In genomic region chr3:141556034-141556433, GRCh38 we compare ENCODE assay signal across 1 cellular context.
TF ChIP-seq lines count a peak whose summit lies in the region.

No MANE protein-coding gene starts in this region.

TF ChIP-seq in IMR-90, 13 proteins besides CTCF, POLR2A, EP300 and RAD21:
- 0 out of 2 replicates have a peak, but pooled peaks have one; percentile 26 for TF ChIP-seq CEBPB (IDR thresholded peaks at IDR 0.05; ENCODE audit: low read depth, low read length)
- TF ChIP-seq USF2 (IDR thresholded peaks at IDR 0.05; ENCODE audit: low read depth, low read length), result no peak
TF ChIP-seq in IMR-90: peak in this region for 1.
